Comparison of ENCODE assay signal across 1 cellular context in the genomic region with DNA sequence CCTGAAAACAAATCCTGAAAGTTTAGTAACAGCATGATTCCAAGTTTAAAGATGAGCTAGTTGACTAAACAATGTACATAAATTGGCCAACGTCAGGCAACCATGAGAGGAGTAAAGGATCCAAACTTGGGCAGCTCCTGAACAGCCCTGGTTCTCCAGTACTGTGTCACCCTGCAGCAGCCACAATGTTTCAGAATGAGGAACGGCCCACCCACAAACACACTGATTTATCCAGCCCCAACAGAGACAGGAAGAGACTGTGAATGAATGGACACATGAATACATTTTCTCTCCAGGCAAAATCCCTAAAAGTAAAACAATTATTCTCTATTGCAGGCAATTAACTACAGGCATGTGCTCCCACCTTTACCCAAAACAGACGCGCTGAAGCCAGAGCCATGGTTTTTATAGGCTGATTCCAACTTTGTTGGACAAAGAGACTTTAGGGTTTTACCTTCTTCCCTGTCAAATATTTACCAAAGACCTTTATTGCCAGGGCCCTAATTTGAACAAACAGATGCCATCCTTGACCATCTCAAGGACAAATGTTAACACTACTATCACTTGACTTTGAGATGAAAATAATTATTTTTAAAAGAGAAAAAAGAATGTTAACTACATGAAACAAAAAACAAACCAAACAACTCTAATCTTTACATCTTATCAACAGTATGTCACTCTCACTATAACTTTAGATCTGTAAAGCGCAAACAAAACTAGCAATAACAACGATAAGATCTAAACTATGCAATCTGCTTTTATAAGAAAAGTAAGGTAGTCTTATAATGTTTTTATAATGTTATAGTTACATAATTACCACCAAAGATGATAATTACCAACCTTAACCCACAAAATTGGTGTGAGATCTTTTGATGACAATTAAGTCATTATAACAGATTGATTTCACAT.
A peak's percentile ranks its signal among the peaks of the same experiment; 100 is the strongest.
TF ChIP-seq lines count a peak whose summit lies in the region.

No MANE protein-coding gene starts in this region.

TF ChIP-seq in HEK293, 187 proteins besides CTCF, POLR2A, EP300 and RAD21 (continued from another document and continues in another):
- peak; percentile 27; the same call in 1 of the 2 replicates for TF ChIP-seq ZNF335 (tag by site-specific recombination; conservative IDR thresholded peaks at IDR 0.05)
- 0 out of 2 replicates have a peak, but pooled peaks have one; percentile 40 for TF ChIP-seq ZNF580 (tag by site-specific recombination; IDR thresholded peaks at IDR 0.05)
- no peak for TF ChIP-seq ZNF175 (tag by site-specific recombination; IDR thresholded peaks at IDR 0.05)
- 0 out of 2 replicates have a peak, but pooled peaks have one; percentile 1 for TF ChIP-seq GLI2 (tag by site-specific recombination; IDR thresholded peaks at IDR 0.05; ENCODE audit: borderline replicate concordance, low read depth)
- TF ChIP-seq, protein P1, sequence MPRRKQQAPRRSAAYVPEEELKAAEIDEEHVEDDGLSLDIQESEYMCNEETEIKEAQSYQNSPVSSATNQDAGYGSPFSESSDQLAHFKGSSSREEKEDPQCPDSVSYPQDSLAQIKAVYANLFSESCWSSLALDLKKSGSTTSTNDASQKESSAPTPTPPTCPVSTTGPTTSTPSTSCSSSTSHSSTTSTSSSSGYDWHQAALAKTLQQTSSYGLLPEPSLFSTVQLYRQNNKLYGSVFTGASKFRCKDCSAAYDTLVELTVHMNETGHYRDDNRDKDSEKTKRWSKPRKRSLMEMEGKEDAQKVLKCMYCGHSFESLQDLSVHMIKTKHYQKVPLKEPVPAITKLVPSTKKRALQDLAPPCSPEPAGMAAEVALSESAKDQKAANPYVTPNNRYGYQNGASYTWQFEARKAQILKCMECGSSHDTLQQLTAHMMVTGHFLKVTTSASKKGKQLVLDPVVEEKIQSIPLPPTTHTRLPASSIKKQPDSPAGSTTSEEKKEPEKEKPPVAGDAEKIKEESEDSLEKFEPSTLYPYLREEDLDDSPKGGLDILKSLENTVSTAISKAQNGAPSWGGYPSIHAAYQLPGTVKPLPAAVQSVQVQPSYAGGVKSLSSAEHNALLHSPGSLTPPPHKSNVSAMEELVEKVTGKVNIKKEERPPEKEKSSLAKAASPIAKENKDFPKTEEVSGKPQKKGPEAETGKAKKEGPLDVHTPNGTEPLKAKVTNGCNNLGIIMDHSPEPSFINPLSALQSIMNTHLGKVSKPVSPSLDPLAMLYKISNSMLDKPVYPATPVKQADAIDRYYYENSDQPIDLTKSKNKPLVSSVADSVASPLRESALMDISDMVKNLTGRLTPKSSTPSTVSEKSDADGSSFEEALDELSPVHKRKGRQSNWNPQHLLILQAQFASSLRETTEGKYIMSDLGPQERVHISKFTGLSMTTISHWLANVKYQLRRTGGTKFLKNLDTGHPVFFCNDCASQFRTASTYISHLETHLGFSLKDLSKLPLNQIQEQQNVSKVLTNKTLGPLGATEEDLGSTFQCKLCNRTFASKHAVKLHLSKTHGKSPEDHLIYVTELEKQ (tag by site-specific recombination; IDR thresholded peaks at IDR 0.05; ENCODE audit: borderline replicate concordance) = no peak
- TF ChIP-seq ZNF184 (tag by site-specific recombination; IDR thresholded peaks at IDR 0.05) = no peak
- 0 out of 2 replicates have a peak, but pooled peaks have one; percentile 28 for TF ChIP-seq ATF2 (tag by site-specific recombination; IDR thresholded peaks at IDR 0.05; ENCODE audit: low read depth)
- TF ChIP-seq ZNF707 (tag by site-specific recombination; IDR thresholded peaks at IDR 0.05) = no peak
- no peak for TF ChIP-seq ZNF112 (tag by site-specific recombination; IDR thresholded peaks at IDR 0.05)
- no peak for TF ChIP-seq YY1 (tag by site-specific recombination; IDR thresholded peaks at IDR 0.05)
- TF ChIP-seq ZNF302 (tag by site-specific recombination; IDR thresholded peaks at IDR 0.05; ENCODE audit: low read depth) = no peak
- TF ChIP-seq ZNF555 (tag by site-specific recombination; conservative IDR thresholded peaks at IDR 0.05) = no peak
- no peak for TF ChIP-seq ZNF843 (tag by site-specific recombination; IDR thresholded peaks at IDR 0.05)
- no peak for TF ChIP-seq ZNF132 (tag by site-specific recombination; IDR thresholded peaks at IDR 0.05; ENCODE audit: borderline replicate concordance)
- TF ChIP-seq HOXD13 (CRISPR knock-in tag; IDR thresholded peaks at IDR 0.05; ENCODE audit: borderline replicate concordance) = no peak
- no peak for TF ChIP-seq ZNF785 (tag by site-specific recombination; IDR thresholded peaks at IDR 0.05)
- no peak for TF ChIP-seq ZNF513 (tag by site-specific recombination; IDR thresholded peaks at IDR 0.05)
- TF ChIP-seq ZNF23 (tag by site-specific recombination; IDR thresholded peaks at IDR 0.05; ENCODE audit: borderline replicate concordance) = no peak
- TF ChIP-seq ZSCAN23 (tag by site-specific recombination; IDR thresholded peaks at IDR 0.05) = no peak
- no peak for TF ChIP-seq ZNF501 (tag by site-specific recombination; IDR thresholded peaks at IDR 0.05)
- no peak for TF ChIP-seq ZNF658 (tag by site-specific recombination; IDR thresholded peaks at IDR 0.05)
- no peak for TF ChIP-seq ZNF37A (tag by site-specific recombination; IDR thresholded peaks at IDR 0.05)
- no peak for TF ChIP-seq ZNF248 (tag by site-specific recombination; IDR thresholded peaks at IDR 0.05)
- no peak for TF ChIP-seq ZNF514 (tag by site-specific recombination; IDR thresholded peaks at IDR 0.05)
- no peak for TF ChIP-seq ZBTB26 (tag by site-specific recombination; optimal IDR thresholded peaks at IDR 0.05)
- TF ChIP-seq SP2 (tag by site-specific recombination; IDR thresholded peaks at IDR 0.05) = no peak
- TF ChIP-seq, protein P2, sequence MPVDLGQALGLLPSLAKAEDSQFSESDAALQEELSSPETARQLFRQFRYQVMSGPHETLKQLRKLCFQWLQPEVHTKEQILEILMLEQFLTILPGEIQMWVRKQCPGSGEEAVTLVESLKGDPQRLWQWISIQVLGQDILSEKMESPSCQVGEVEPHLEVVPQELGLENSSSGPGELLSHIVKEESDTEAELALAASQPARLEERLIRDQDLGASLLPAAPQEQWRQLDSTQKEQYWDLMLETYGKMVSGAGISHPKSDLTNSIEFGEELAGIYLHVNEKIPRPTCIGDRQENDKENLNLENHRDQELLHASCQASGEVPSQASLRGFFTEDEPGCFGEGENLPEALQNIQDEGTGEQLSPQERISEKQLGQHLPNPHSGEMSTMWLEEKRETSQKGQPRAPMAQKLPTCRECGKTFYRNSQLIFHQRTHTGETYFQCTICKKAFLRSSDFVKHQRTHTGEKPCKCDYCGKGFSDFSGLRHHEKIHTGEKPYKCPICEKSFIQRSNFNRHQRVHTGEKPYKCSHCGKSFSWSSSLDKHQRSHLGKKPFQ (tag by site-specific recombination; IDR thresholded peaks at IDR 0.05) = 0 out of 2 replicates have a peak, but pooled peaks have one; percentile 22
- TF ChIP-seq ZNF24 (tag by site-specific recombination; IDR thresholded peaks at IDR 0.05) = no peak
- no peak for TF ChIP-seq ZSCAN4 (tag by site-specific recombination; IDR thresholded peaks at IDR 0.05)
- TF ChIP-seq MYNN (tag by site-specific recombination; IDR thresholded peaks at IDR 0.05; ENCODE audit: borderline replicate concordance) = no peak
- TF ChIP-seq ZBTB21 (tag by site-specific recombination; IDR thresholded peaks at IDR 0.05) = no peak
- TF ChIP-seq ZNF10 (tag by site-specific recombination; IDR thresholded peaks at IDR 0.05) = peak; percentile 97
- TF ChIP-seq ZNF121 (tag by site-specific recombination; IDR thresholded peaks at IDR 0.05) = no peak
- TF ChIP-seq ZNF600 (tag by site-specific recombination; IDR thresholded peaks at IDR 0.05) = peak; percentile 81
- TF ChIP-seq, protein P3, sequence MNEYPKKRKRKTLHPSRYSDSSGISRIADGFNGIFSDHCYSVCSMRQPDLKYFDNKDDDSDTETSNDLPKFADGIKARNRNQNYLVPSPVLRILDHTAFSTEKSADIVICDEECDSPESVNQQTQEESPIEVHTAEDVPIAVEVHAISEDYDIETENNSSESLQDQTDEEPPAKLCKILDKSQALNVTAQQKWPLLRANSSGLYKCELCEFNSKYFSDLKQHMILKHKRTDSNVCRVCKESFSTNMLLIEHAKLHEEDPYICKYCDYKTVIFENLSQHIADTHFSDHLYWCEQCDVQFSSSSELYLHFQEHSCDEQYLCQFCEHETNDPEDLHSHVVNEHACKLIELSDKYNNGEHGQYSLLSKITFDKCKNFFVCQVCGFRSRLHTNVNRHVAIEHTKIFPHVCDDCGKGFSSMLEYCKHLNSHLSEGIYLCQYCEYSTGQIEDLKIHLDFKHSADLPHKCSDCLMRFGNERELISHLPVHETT (tag by site-specific recombination; IDR thresholded peaks at IDR 0.05) = no peak
- TF ChIP-seq, protein P4, sequence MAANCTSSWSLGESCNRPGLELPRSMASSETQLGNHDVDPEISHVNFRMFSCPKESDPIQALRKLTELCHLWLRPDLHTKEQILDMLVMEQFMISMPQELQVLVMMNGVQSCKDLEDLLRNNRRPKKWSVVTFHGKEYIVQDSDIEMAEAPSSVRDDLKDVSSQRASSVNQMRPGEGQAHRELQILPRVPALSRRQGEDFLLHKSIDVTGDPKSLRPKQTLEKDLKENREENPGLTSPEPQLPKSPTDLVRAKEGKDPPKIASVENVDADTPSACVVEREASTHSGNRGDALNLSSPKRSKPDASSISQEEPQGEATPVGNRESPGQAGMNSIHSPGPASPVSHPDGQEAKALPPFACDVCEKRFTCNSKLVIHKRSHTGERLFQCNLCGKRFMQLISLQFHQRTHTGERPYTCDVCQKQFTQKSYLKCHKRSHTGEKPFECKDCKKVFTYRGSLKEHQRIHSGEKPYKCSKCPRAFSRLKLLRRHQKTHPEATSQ (tag by site-specific recombination; IDR thresholded peaks at IDR 0.05) = no peak
- TF ChIP-seq, protein P5, sequence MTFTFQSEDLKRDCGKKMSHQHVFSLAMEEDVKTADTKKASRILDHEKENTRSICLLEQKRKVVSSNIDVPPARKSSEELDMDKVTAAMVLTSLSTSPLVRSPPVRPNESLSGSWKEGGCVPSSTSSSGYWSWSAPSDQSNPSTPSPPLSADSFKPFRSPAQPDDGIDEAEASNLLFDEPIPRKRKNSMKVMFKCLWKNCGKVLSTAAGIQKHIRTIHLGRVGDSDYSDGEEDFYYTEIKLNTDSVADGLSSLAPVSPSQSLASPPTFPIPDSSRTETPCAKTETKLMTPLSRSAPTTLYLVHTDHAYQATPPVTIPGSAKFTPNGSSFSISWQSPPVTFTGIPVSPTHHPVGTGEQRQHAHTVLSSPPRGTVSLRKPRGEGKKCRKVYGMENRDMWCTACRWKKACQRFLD (tag by site-specific recombination; IDR thresholded peaks at IDR 0.05) = no peak
- TF ChIP-seq REPIN1 (tag by site-specific recombination; IDR thresholded peaks at IDR 0.05; ENCODE audit: low read depth) = no peak
- TF ChIP-seq ZNF19 (tag by site-specific recombination; IDR thresholded peaks at IDR 0.05; ENCODE audit: low read depth) = no peak
- no peak for TF ChIP-seq ZNF211 (tag by site-specific recombination; IDR thresholded peaks at IDR 0.05; ENCODE audit: low read depth)
- TF ChIP-seq ZNF274 (IDR thresholded peaks at IDR 0.05; ENCODE audit: low read length) = no peak
- TF ChIP-seq ZNF274 (tag by site-specific recombination; IDR thresholded peaks at IDR 0.05; ENCODE audit: borderline replicate concordance) = no peak
- TF ChIP-seq ZFP69B (tag by site-specific recombination; IDR thresholded peaks at IDR 0.05) = no peak
- TF ChIP-seq ZNF426 (tag by site-specific recombination; IDR thresholded peaks at IDR 0.05) = no peak
- no peak for TF ChIP-seq KLF16 (tag by site-specific recombination; IDR thresholded peaks at IDR 0.05)
- TF ChIP-seq ZNF133 (tag by site-specific recombination; IDR thresholded peaks at IDR 0.05) = no peak
- no peak for TF ChIP-seq ZXDB (tag by site-specific recombination; IDR thresholded peaks at IDR 0.05)
- no peak for TF ChIP-seq ZNF701 (tag by site-specific recombination; IDR thresholded peaks at IDR 0.05)
